ENCODE assay signal across 8 cellular contexts in genomic region chr7:142557971-142558582, GRCh38.
A peak's percentile ranks its signal among the peaks of the same experiment; 100 is the strongest.
DNase-seq lines count a peak whose midpoint lies in the region; ATAC-seq, FAIRE-seq and TF ChIP-seq lines count a peak whose summit lies in the region.

No MANE protein-coding gene starts in this region.

- no peak for TF ChIP-seq EP300 in SK-N-SH (IDR thresholded peaks at IDR 0.05; ENCODE audit: borderline replicate concordance in 1 of 2, low read depth in 1 of 2, low read length in 1 of 2)

- POLR2A ChIA-PET in SK-N-SH (lab: Yijun Ruan, JAX) = no interaction called here

- H3K4me3 ChIP-seq in SK-N-SH (ENCODE audit: low read depth in 2 of 2, low read length in 1 of 2) (no peak overlapping the region), left lung (no peak overlapping the region)

- H3K4me1 ChIP-seq in SK-N-SH (ENCODE audit: control insufficient read depth in 1 of 2, insufficient read depth in 2 of 2, low read depth in 1 of 2, low read length in 1 of 2) (peaks cover 15 to 48% of the 10 kb centered on the region in 2 experiments), left lung (peaks cover 7 to 16% of the 10 kb centered on the region in 2 donors)

- no peaks in the 10 kb centered on the region for H3K9me3 Mint-ChIP-seq in stimulated activated naive CD8-positive, alpha-beta T cell treated with anti-CD3 and anti-CD28 coated beads, Interleukin-15, Interleukin-2, amounts not matched to agents 100 ng/mL and 50 ng/mL, for 24 hours

- H3F3A ChIP-seq in SK-N-SH (replicated peaks; ENCODE audit: insufficient read depth) = peaks cover 24% of the 10 kb centered on the region

- intact Hi-C loops in left lung (cut with DNase I) = no loop called here

- TF ChIP-seq RAD21 in SK-N-SH (IDR thresholded peaks at IDR 0.05; ENCODE audit: low read length) = peak; percentile 45

- no peaks in the 10 kb centered on the region for H3K9me2 ChIP-seq in SK-N-SH

- H3K36me3 Mint-ChIP-seq in stimulated activated naive CD8-positive, alpha-beta T cell treated with anti-CD3 and anti-CD28 coated beads, Interleukin-15, Interleukin-2, amounts not matched to agents 100 ng/mL and 50 ng/mL, for 24 hours (ENCODE audit: low read depth) = no peaks in the 10 kb centered on the region

- H2AFZ ChIP-seq in SK-N-SH (ENCODE audit: low read depth) = no peak overlapping the region

- FAIRE-seq in GM19239 (lab: Jason Lieb, UNC) = no peak

- WGBS in SK-N-SH (ENCODE audit: low lambda C conversion rate) = 64% methylated on average over 5 of the region's 5 CpGs

- CTCF ChIA-PET in SK-N-SH (lab: Yijun Ruan, JAX) = interaction anchor here (0.6 to 2.1 kb wide), 28 partner anchors 10 to 443 kb away, joined by 3 to 32 read pairs (median 4); no protein-coding TSS in a partner anchor

- no peaks in the 10 kb centered on the region for H3K9me3 ChIP-seq in SK-N-SH
- no peaks in the 10 kb centered on the region for H3K9me3 ChIP-seq in left lung

- H3K4me2 ChIP-seq in SK-N-SH = 0 out of 2 replicates have a peak overlapping the region, but pooled peaks have one; percentile 4

- 0 out of 2 replicates have a peak overlapping the region, but pooled peaks have one; percentile 1 for H3K9ac ChIP-seq in SK-N-SH

- peak overlapping the region; percentile 30 for H3K4me3 Mint-ChIP-seq in stimulated activated naive CD8-positive, alpha-beta T cell treated with anti-CD3 and anti-CD28 coated beads, Interleukin-15, Interleukin-2, amounts not matched to agents 100 ng/mL and 50 ng/mL, for 24 hours

- H3K27me3 ChIP-seq in SK-N-SH (ENCODE audit: insufficient read depth) = no peaks in the 10 kb centered on the region
- H3K27me3 ChIP-seq in left lung = peaks cover 0 to 4% of the 10 kb centered on the region in 2 donors

- peak; percentile 5 for DNase-seq in COLO668 (lab: John Stamatoyannopoulos, UW; ENCODE audit: unreplicated experiment)
- peak; percentile 28 for DNase-seq in GM19239 (ENCODE audit: insufficient read length, low spot score)
- DNase-seq in SK-N-SH = peak; percentile 51
- DNase-seq in amniotic epithelial cell (ENCODE audit: low read depth) = peak; percentile 65
- no peak for DNase-seq in left lung
- no peak for DNase-seq in DMS79 (lab: John Stamatoyannopoulos, UW)

- TF ChIP-seq CTCF in SK-N-SH (IDR thresholded peaks at IDR 0.05) (peak; percentile 97), left lung (IDR thresholded peaks at IDR 0.05) (peak in 1 of 2 donors; percentile 56)

- peaks cover 17% of the 10 kb centered on the region for H3K27me3 Mint-ChIP-seq in stimulated activated naive CD8-positive, alpha-beta T cell treated with anti-CD3 and anti-CD28 coated beads, Interleukin-15, Interleukin-2, amounts not matched to agents 100 ng/mL and 50 ng/mL, for 24 hours

- no peaks in the 10 kb centered on the region for H3K36me3 ChIP-seq in SK-N-SH (replicated peaks in 1 of 2; ENCODE audit: control insufficient read depth in 1 of 2, insufficient read depth in 2 of 2, low read length in 1 of 2)
- no peaks in the 10 kb centered on the region for H3K36me3 ChIP-seq in left lung

- no peaks in the 10 kb centered on the region for H3K79me2 ChIP-seq in SK-N-SH (ENCODE audit: insufficient read depth)

- H3K27ac Mint-ChIP-seq in stimulated activated naive CD8-positive, alpha-beta T cell treated with anti-CD3 and anti-CD28 coated beads, Interleukin-15, Interleukin-2, amounts not matched to agents 100 ng/mL and 50 ng/mL, for 24 hours = no peak overlapping the region

- H4K20me1 ChIP-seq in SK-N-SH (ENCODE audit: insufficient read depth) = no peaks in the 10 kb centered on the region

- peak overlapping the region; percentile 69 to 72; a peak in 3 of 4 replicates for H3K27ac ChIP-seq in SK-N-SH (ENCODE audit: low read depth in 2 of 2, low read length in 1 of 2)
- no peak overlapping the region for H3K27ac ChIP-seq in left lung

- peaks cover 9% of the 10 kb centered on the region for H3K4me1 Mint-ChIP-seq in stimulated activated naive CD8-positive, alpha-beta T cell treated with anti-CD3 and anti-CD28 coated beads, Interleukin-15, Interleukin-2, amounts not matched to agents 100 ng/mL and 50 ng/mL, for 24 hours (ENCODE audit: low read depth)

- peak; percentile 93 for ATAC-seq in HG03159 (IDR thresholded peaks at IDR 0.05; ENCODE audit: unreplicated experiment)
- peak; percentile 66 for ATAC-seq in left lung

TF ChIP-seq in SK-N-SH, 30 proteins besides CTCF, POLR2A, EP300 and RAD21:
- TF ChIP-seq ELF1 (IDR thresholded peaks at IDR 0.05) (no peak), SIN3A (IDR thresholded peaks at IDR 0.05; ENCODE audit: borderline replicate concordance, low read depth, low read length) (0 out of 2 replicates have a peak, but pooled peaks have one; percentile 67), SMC3 (IDR thresholded peaks at IDR 0.05; ENCODE audit: low read depth, low read length) (peak; percentile 28), TEAD4 (IDR thresholded peaks at IDR 0.05; ENCODE audit: borderline replicate concordance, insufficient read depth) (no peak), EZH2phosphoT487 (IDR thresholded peaks at IDR 0.05; ENCODE audit: borderline replicate concordance, low read depth) (no peak)

Comparison
In these comparisons a context has a peak if more than half of its experiments do, and no peak if none do; other contexts are left out.
1. DNase-seq: peak in COLO668 (single experiment), GM19239 (single experiment), SK-N-SH (single experiment) and amniotic epithelial cell (single experiment); none in left lung (0 of 2) and DMS79 (single experiment).
2. H3K27ac ChIP-seq: peak in SK-N-SH (2 of 2); none in left lung (0 of 2).